9 cellular contexts compared by ENCODE assay signal in genomic region chr2:42296226-42296625, GRCh38.
DNase-seq lines count a peak whose midpoint lies in the region; ATAC-seq and TF ChIP-seq lines count a peak whose summit lies in the region.
"Had no signal": no experiment of that assay in that cellular context is flagged by ENCODE, and none has a peak within 500 bp of the region (broad histone marks: within the 10 kb centered on the region; RNA-seq: fewer than 3 reads in every experiment).

No MANE protein-coding gene starts in this region.

- no peak for TF ChIP-seq CTCF in osteocyte (IDR thresholded peaks at IDR 0.05)

- no peaks in the 10 kb centered on the region for H3K27me3 Mint-ChIP-seq in effector memory CD8-positive, alpha-beta T cell
- no peaks in the 10 kb centered on the region for H3K27me3 Mint-ChIP-seq in osteocyte (ENCODE audit: unreplicated experiment)

- no peak for TF ChIP-seq POLR2A in GM18505 (IDR thresholded peaks at IDR 0.05; ENCODE audit: borderline replicate concordance, extremely low read depth, insufficient read depth, insufficient read length)

- ATAC-seq in GM18505 (IDR thresholded peaks at IDR 0.05; ENCODE audit: unreplicated experiment), result peak; percentile 55
- ATAC-seq in GM21360 (IDR thresholded peaks at IDR 0.05; ENCODE audit: unreplicated experiment), result peak; percentile 72
- ATAC-seq in HG03354 (IDR thresholded peaks at IDR 0.05; ENCODE audit: poor library complexity, severe bottlenecking, unreplicated experiment), result peak; percentile 70
- ATAC-seq in effector memory CD8-positive, alpha-beta T cell (replicated peaks), result no peak

- intact Hi-C loops in posterior cingulate gyrus (cut with DNase I), result no loop called here

- H3K9me3 Mint-ChIP-seq in effector memory CD8-positive, alpha-beta T cell, result no peaks in the 10 kb centered on the region
- no peaks in the 10 kb centered on the region for H3K9me3 Mint-ChIP-seq in osteocyte (ENCODE audit: unreplicated experiment)

- no peak overlapping the region for H3K4me3 Mint-ChIP-seq in effector memory CD8-positive, alpha-beta T cell
- no peak overlapping the region for H3K4me3 Mint-ChIP-seq in osteocyte (ENCODE audit: unreplicated experiment)

- DNase-seq in effector memory CD8-positive, alpha-beta T cell, result no peak
- DNase-seq in posterior cingulate gyrus, result no peak
- DNase-seq in osteocyte (ENCODE audit: extremely low spot score, unreplicated experiment), result no peak
- DNase-seq in NCI-H2029 treated with DMSO at 0.1 percent for 48 hours (lab: John Stamatoyannopoulos, UW), result no peak
- DNase-seq: NCI-H146, RPMI8226 had no signal

- H3K36me3 Mint-ChIP-seq in effector memory CD8-positive, alpha-beta T cell (ENCODE audit: insufficient read depth), result peaks cover 80% of the 10 kb centered on the region
- peaks cover 36% of the 10 kb centered on the region for H3K36me3 Mint-ChIP-seq in osteocyte (ENCODE audit: unreplicated experiment)

- H3K27ac Mint-ChIP-seq in effector memory CD8-positive, alpha-beta T cell, result peak overlapping the region; percentile 71 to 96
- no peak overlapping the region for H3K27ac Mint-ChIP-seq in osteocyte (ENCODE audit: unreplicated experiment)

- H3K4me1 Mint-ChIP-seq in effector memory CD8-positive, alpha-beta T cell (ENCODE audit: low read depth in 2 of 2), result peaks cover 32 to 54% of the 10 kb centered on the region in 2 donors
- H3K4me1 Mint-ChIP-seq in osteocyte (ENCODE audit: unreplicated experiment), result peaks cover 7% of the 10 kb centered on the region
